In genomic region chr9:18768951-18769622, GRCh38 we compare ENCODE assay signal across 12 cellular contexts.
DNase-seq lines count a peak whose midpoint lies in the region; ATAC-seq and TF ChIP-seq lines count a peak whose summit lies in the region.
"Had no signal": no experiment of that assay in that cellular context is flagged by ENCODE, and none has a peak within 500 bp of the region (broad histone marks: within the 10 kb centered on the region; RNA-seq: fewer than 3 reads in every experiment).

No MANE protein-coding gene starts in this region.

- H3K36me3 ChIP-seq in GM23248 (ENCODE audit: low read depth): peaks cover 73% of the 10 kb centered on the region
- H3K36me3 ChIP-seq: Peyer's patch had no signal

- H3K27me3 ChIP-seq in GM23248 (replicated peaks; ENCODE audit: insufficient read depth): no peaks in the 10 kb centered on the region
- H3K27me3 ChIP-seq: Peyer's patch had no signal

- peak; percentile 88 for ATAC-seq in GM19351 (IDR thresholded peaks at IDR 0.05; ENCODE audit: unreplicated experiment)
- peak; percentile 93 for ATAC-seq in HG02642 (IDR thresholded peaks at IDR 0.05; ENCODE audit: poor library complexity, unreplicated experiment)
- ATAC-seq in HG03378 (IDR thresholded peaks at IDR 0.05; ENCODE audit: unreplicated experiment): peak; percentile 93
- ATAC-seq: A549 had no signal

- no peak overlapping the region for H3K9ac ChIP-seq in GM23248

- 96 to 100% methylated on average over 6 of the region's 6 CpGs for WGBS in GM23248 (ENCODE audit: low coverage in 1 of 2, low lambda C conversion rate in 2 of 2, missing lambda C conversion rate in 2 of 2), 2 experiments

- DNase-seq in GM10266 (ENCODE audit: extremely low spot score): peak; percentile 58
- DNase-seq in iPS-NIHi11 (ENCODE audit: low spot score): no peak
- no peak for DNase-seq in GM23248
- no peak for DNase-seq in stimulated activated naive CD4-positive, alpha-beta T cell treated with Interleukin-2 at 50 U/mL for 16 hours (lab: John Stamatoyannopoulos, UW)
- DNase-seq in stimulated activated CD4-positive, alpha-beta T cell treated with anti-CD3 and anti-CD28 coated beads, Interleukin-4, amount 100 ng/mL, for 24 hours: no peak
- DNase-seq: KG1, NCI-H2107, Peyer's patch had no signal

- H3F3A ChIP-seq in GM23248 (ENCODE audit: insufficient read depth): peaks cover 29% of the 10 kb centered on the region

- H3K79me2 ChIP-seq in GM23248 (ENCODE audit: insufficient read depth): peaks cover 30% of the 10 kb centered on the region

- H3K4me3 ChIP-seq in GM23248: no peak overlapping the region
- H3K4me3 ChIP-seq: A549, Peyer's patch had no signal

- no peak overlapping the region for H2AFZ ChIP-seq in GM23248

- TF ChIP-seq CTCF in GM10266 (IDR thresholded peaks at IDR 0.05; ENCODE audit: control insufficient read depth, insufficient read depth, low read depth, missing control alignments): no peak

- no peak overlapping the region for H3K4me2 ChIP-seq in GM23248 (ENCODE audit: unreplicated experiment)
- H3K4me2 ChIP-seq: A549 had no signal

- H3K9me3 ChIP-seq in GM23248 (ENCODE audit: low read depth): no peaks in the 10 kb centered on the region
- H3K9me3 ChIP-seq: A549, Peyer's patch had no signal

- H3K9me2 ChIP-seq in GM23248 (ENCODE audit: insufficient read depth): no peaks in the 10 kb centered on the region

- H3K4me1 ChIP-seq in GM23248 (ENCODE audit: insufficient read depth): no peaks in the 10 kb centered on the region
- H3K4me1 ChIP-seq: A549, Peyer's patch had no signal

- H4K20me1 ChIP-seq in GM23248 (ENCODE audit: insufficient read depth): no peaks in the 10 kb centered on the region

- in situ Hi-C loops in GM23248 (cut with MboI): no loop called here

- H3K27ac ChIP-seq in GM23248: no peak overlapping the region
- H3K27ac ChIP-seq: A549, Peyer's patch had no signal
